ENCODE assay signal across 1 cellular context in the genomic region with DNA sequence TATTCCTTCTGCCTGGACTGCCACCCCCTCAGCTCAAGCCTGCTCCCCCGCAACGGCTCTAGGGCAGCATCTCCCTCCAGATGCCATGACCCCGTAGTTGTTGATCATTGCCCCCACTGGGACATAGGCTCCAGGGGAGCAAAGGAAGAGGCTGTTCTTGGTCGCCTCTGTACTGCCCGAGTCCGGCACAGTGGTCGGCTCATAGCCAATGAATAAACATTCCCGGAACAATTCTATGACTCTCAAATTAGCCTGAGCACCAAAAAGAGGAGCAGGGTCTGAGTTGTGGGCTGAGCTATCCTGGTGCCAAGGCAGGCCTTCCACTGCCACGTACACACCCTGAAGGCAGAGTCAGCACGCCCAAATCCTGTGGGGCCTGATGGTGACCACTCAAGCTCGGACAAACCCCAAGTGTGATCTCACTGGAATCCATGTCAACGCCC.
TF ChIP-seq lines count a peak whose summit lies in the region.

No MANE protein-coding gene starts in this region.

TF ChIP-seq in IMR-90, 13 proteins besides CTCF, POLR2A, EP300 and RAD21 (continued from another document):
- TF ChIP-seq MAFK (IDR thresholded peaks at IDR 0.05; ENCODE audit: low read depth, low read length) (no peak), MXI1 (IDR thresholded peaks at IDR 0.05; ENCODE audit: borderline replicate concordance, low read depth, low read length) (no peak), MAZ (IDR thresholded peaks at IDR 0.05; ENCODE audit: borderline replicate concordance, low read depth, low read length) (no peak), CHD1 (IDR thresholded peaks at IDR 0.05; ENCODE audit: low read depth, low read length) (no peak)
- TF ChIP-seq, protein P1, sequence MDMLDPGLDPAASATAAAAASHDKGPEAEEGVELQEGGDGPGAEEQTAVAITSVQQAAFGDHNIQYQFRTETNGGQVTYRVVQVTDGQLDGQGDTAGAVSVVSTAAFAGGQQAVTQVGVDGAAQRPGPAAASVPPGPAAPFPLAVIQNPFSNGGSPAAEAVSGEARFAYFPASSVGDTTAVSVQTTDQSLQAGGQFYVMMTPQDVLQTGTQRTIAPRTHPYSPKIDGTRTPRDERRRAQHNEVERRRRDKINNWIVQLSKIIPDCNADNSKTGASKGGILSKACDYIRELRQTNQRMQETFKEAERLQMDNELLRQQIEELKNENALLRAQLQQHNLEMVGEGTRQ (IDR thresholded peaks at IDR 0.05; ENCODE audit: low read depth, low read length) = no peak
